ENCODE assay signal across 8 cellular contexts in the genomic region with DNA sequence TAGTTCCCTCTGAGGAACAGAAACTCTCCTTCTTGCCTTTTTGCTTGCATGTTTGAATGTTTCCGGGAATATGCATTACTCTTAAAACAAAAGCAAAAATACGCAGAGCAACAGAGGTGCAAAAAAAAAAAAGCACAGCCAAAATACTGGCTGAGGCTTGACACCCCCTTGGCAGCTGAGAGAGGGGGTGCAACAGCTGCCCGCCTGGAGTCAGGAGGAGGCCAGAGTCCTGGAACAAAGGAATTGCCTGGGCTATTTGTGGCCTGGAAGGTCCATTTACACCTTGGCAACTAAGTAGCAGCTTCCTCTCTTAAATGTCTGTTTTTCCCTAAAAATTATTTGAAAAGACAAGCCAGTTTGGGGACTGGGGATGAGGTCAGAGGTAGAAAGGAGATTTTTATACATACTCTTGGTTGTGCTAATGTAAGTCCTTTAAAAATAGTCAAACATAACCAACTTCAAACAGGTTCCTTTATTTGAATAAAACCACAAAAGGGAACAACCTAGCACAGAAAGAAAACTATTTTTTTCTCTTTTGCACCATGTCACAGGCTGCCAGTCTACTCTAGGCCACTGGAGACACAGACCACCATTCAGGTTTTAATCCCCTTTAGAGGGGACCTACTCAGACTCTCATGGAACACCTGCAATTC. TPM values are rescaled to one million over a fixed set of nuclear protein-coding genes. Genes with fewer than 3 reads are reported as not detected.
DNase-seq lines count a peak whose midpoint lies in the region; ATAC-seq lines count a peak whose summit lies in the region.

No MANE protein-coding gene starts in this region.

- H3K4me1 Mint-ChIP-seq in activated CD4-positive, alpha-beta T cell treated with anti-CD3 and anti-CD28 coated beads, Interleukin-2, amount 10 ng/mL, durations not matched to agents 7 days and 5 days: peaks cover 77% of the 10 kb centered on the region
- H3K4me1 Mint-ChIP-seq in stimulated activated naive B cell treated with anti-CD40 and anti-IgM and Interleukin-4, amounts not matched to agents 10 μg/mL and 1 μg/mL and 100 μg/mL, for 72 hours: peaks cover 74 to 95% of the 10 kb centered on the region in 2 donors

- ATAC-seq in HG02885 (IDR thresholded peaks at IDR 0.05; ENCODE audit: poor library complexity, unreplicated experiment): peak; percentile 77
- ATAC-seq in stimulated activated naive B cell treated with anti-CD40 and anti-IgM and Interleukin-4, amounts not matched to agents 10 μg/mL and 1 μg/mL and 100 μg/mL, for 72 hours (replicated peaks): peak; percentile 95

- no peaks in the 10 kb centered on the region for H3K9me3 Mint-ChIP-seq in activated CD4-positive, alpha-beta T cell treated with anti-CD3 and anti-CD28 coated beads, Interleukin-2, amount 10 ng/mL, durations not matched to agents 7 days and 5 days
- H3K9me3 Mint-ChIP-seq in stimulated activated naive B cell treated with anti-CD40 and anti-IgM and Interleukin-4, amounts not matched to agents 10 μg/mL and 1 μg/mL and 100 μg/mL, for 72 hours: no peaks in the 10 kb centered on the region

- POLR2A ChIA-PET in activated CD4-positive, alpha-beta T cell treated with anti-CD3 and anti-CD28 coated beads, Interleukin-2, amount 10 ng/mL, durations not matched to agents 7 days and 5 days (lab: Charles Lee): no interaction called here

- peak overlapping the region; percentile 56 for H3K4me3 Mint-ChIP-seq in activated CD4-positive, alpha-beta T cell treated with anti-CD3 and anti-CD28 coated beads, Interleukin-2, amount 10 ng/mL, durations not matched to agents 7 days and 5 days
- peak overlapping the region; percentile 73 to 81 for H3K4me3 Mint-ChIP-seq in stimulated activated naive B cell treated with anti-CD40 and anti-IgM and Interleukin-4, amounts not matched to agents 10 μg/mL and 1 μg/mL and 100 μg/mL, for 72 hours

- DNase-seq in activated CD4-positive, alpha-beta T cell treated with anti-CD3 and anti-CD28 coated beads, Interleukin-2, amount 10 ng/mL, durations not matched to agents 7 days and 5 days: no peak
- DNase-seq in activated CD4-positive, alpha-beta T cell treated with anti-CD3 and anti-CD28 coated beads, Interleukin-2, amount 50 U/mL, for 1 hour: no peak
- DNase-seq in RPMI8226 (peak; percentile 13), HPDE6-E6E7 (ENCODE audit: extremely low spot score) (no peak), NCI-H510A (lab: John Stamatoyannopoulos, UW) (no peak), cerebellar nuclear complex (lab: John Stamatoyannopoulos, UW) (no peak)
- no peak for DNase-seq in stimulated activated naive B cell treated with anti-CD40 and anti-IgM and Interleukin-4, amounts not matched to agents 10 μg/mL and 1 μg/mL and 100 μg/mL, for 72 hours

- peak overlapping the region; percentile 54 for H3K27ac Mint-ChIP-seq in activated CD4-positive, alpha-beta T cell treated with anti-CD3 and anti-CD28 coated beads, Interleukin-2, amount 10 ng/mL, durations not matched to agents 7 days and 5 days
- peak overlapping the region; percentile 94 for H3K27ac Mint-ChIP-seq in stimulated activated naive B cell treated with anti-CD40 and anti-IgM and Interleukin-4, amounts not matched to agents 10 μg/mL and 1 μg/mL and 100 μg/mL, for 72 hours

- H3K36me3 Mint-ChIP-seq in activated CD4-positive, alpha-beta T cell treated with anti-CD3 and anti-CD28 coated beads, Interleukin-2, amount 10 ng/mL, durations not matched to agents 7 days and 5 days (ENCODE audit: low read depth): peaks cover 2% of the 10 kb centered on the region
- H3K36me3 Mint-ChIP-seq in stimulated activated naive B cell treated with anti-CD40 and anti-IgM and Interleukin-4, amounts not matched to agents 10 μg/mL and 1 μg/mL and 100 μg/mL, for 72 hours: peaks cover 5 to 25% of the 10 kb centered on the region in 2 donors

- no peaks in the 10 kb centered on the region for H3K27me3 Mint-ChIP-seq in activated CD4-positive, alpha-beta T cell treated with anti-CD3 and anti-CD28 coated beads, Interleukin-2, amount 10 ng/mL, durations not matched to agents 7 days and 5 days
- no peaks in the 10 kb centered on the region for H3K27me3 Mint-ChIP-seq in stimulated activated naive B cell treated with anti-CD40 and anti-IgM and Interleukin-4, amounts not matched to agents 10 μg/mL and 1 μg/mL and 100 μg/mL, for 72 hours

- CTCF ChIA-PET in activated CD4-positive, alpha-beta T cell treated with anti-CD3 and anti-CD28 coated beads, Interleukin-2, amount 10 ng/mL, durations not matched to agents 7 days and 5 days (lab: Charles Lee): no interaction called here

RNA-seq across cellular contexts. Expression of a gene that starts 19.5 kb away (rescaled TPM):
- total RNA-seq in activated CD4-positive, alpha-beta T cell treated with anti-CD3 and anti-CD28 coated beads, Interleukin-2, amount 10 ng/mL, durations not matched to agents 7 days and 5 days: 100 to 1,000 TPM; 157 to 160 TPM
